20 cellular contexts compared by ENCODE assay signal in the genomic region with DNA sequence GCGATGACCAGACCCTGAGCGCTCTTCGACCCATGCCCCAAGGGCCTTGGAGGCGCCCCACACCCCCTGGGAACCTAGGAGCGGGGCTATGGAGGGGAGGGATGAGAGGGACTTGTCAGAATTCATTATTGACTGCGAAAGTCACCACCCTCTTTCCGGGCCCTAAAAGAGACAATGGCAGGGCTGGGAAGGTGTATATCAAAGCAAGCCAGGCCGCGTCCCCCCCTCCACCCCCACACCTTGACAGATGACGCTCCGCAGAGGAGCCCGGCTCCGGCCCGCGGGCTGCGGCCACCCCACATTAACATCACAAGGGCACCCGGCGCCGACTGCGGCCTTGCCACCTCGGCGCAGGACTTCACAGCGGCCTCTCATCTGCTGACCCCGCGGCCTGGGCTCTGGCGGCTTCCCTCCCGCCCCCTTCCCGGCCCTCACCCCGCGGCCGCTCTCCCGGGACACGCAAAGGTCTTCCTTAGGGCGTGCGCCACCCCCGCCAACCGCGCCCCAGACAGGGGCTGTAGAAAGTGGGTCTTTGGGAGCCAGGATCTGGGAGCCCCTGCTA. TPM values are rescaled to one million over a fixed set of nuclear protein-coding genes. Genes with fewer than 3 reads are reported as not detected.
DNase-seq lines count a peak whose midpoint lies in the region; ATAC-seq and TF ChIP-seq lines count a peak whose summit lies in the region.
"Had no signal": no experiment of that assay in that cellular context is flagged by ENCODE, and none has a peak within 500 bp of the region (broad histone marks: within the 10 kb centered on the region; RNA-seq: fewer than 3 reads in every experiment).

No MANE protein-coding gene starts in this region.

- 2 to 14% (median 8%) methylated on average over 25 to 38 of the region's 38 CpGs for WGBS in stomach, 5 donors

- no peak for TF ChIP-seq POLR2A in stomach (IDR thresholded peaks at IDR 0.05)

- intact Hi-C loops in stomach (cut with DNase I; ENCODE audit: low total_unique reads), result no loop called here

- H3K9me3 ChIP-seq in muscle layer of duodenum (ENCODE audit: control insufficient read depth in 1 of 2, low read length in 2 of 2), result no peaks in the 10 kb centered on the region
- no peaks in the 10 kb centered on the region for H3K9me3 ChIP-seq in stomach
- H3K9me3 ChIP-seq: sigmoid colon, testis had no signal

- H3K36me3 Mint-ChIP-seq in IgD-negative memory B cell, result no peaks in the 10 kb centered on the region
- H3K36me3 Mint-ChIP-seq: natural killer cell treated with Interleukin-12 subunit alpha and Interleukin-12 subunit beta and Interleukin-15 and Interleukin-18, amount 100 ng/mL, for 72 hours had no signal

- H3K4me1 ChIP-seq in muscle layer of duodenum (ENCODE audit: control insufficient read depth in 1 of 2, insufficient read depth in 2 of 2, low read length in 2 of 2) (peaks cover 0 to 45% of the 10 kb centered on the region in 2 donors), stomach (peaks cover 23 to 54% (median 44%) of the 10 kb centered on the region in 4 donors)

- peak overlapping the region in 1 of 2 donors; percentile 59 for H3K4me3 ChIP-seq in muscle layer of duodenum (ENCODE audit: low read depth in 1 of 2, low read length in 2 of 2)
- peak overlapping the region in 1 of 4 donors; percentile 28 for H3K4me3 ChIP-seq in stomach

- H3K27me3 Mint-ChIP-seq in IgD-negative memory B cell, result peaks cover 72% of the 10 kb centered on the region

- DNase-seq in ecto neural progenitor cell (ENCODE audit: low spot score) (peak; percentile 65), stomach (peak; percentile 24), NCI-H510A treated with DMSO at 0.1 percent for 48 hours (lab: John Stamatoyannopoulos, UW) (no peak)
- DNase-seq in stimulated activated CD4-positive, alpha-beta T cell treated with anti-CD3 and anti-CD28 coated beads, Interleukin-2, amount 100 ng/mL, for 24 hours, result no peak
- DNase-seq: activated B cell treated with CpG ODN at 0.5 μM for 24 hours; activated effector memory CD4-positive, alpha-beta T cell treated with Interleukin-2 at 50 U/mL for 16 hours; DND-41; Karpas-422; left ventricle myocardium superior; NCI-H2171; sigmoid colon; stimulated activated CD4-positive, alpha-beta T cell treated with anti-CD3 and anti-CD28 coated beads, Interleukin-2, amount 100 ng/mL, for 48 hours; testis had no signal

- H3K9me3 Mint-ChIP-seq in IgD-negative memory B cell, result peaks cover 0 to 1% (median 0%) of the 10 kb centered on the region in 3 donors
- H3K9me3 Mint-ChIP-seq: activated B cell treated with CpG ODN at 0.5 μM for 24 hours; natural killer cell treated with Interleukin-12 subunit alpha and Interleukin-12 subunit beta and Interleukin-15 and Interleukin-18, amount 100 ng/mL, for 72 hours; T-helper 1 cell treated with Interleukin-12 subunit alpha and Interleukin-12 subunit beta and Interleukin-4 antibody, amounts not matched to agents 30 μg/mL and 1 μg/mL, for 36 hours had no signal

- H3K4me3 Mint-ChIP-seq in IgD-negative memory B cell, result peak overlapping the region in 2 of 4 donors; percentile 77 to 80
- H3K4me3 Mint-ChIP-seq: natural killer cell treated with Interleukin-12 subunit alpha and Interleukin-12 subunit beta and Interleukin-15 and Interleukin-18, amount 100 ng/mL, for 72 hours; T-helper 1 cell treated with Interleukin-12 subunit alpha and Interleukin-12 subunit beta and Interleukin-4 antibody, amounts not matched to agents 30 μg/mL and 1 μg/mL, for 36 hours had no signal

- H3K27me3 ChIP-seq in muscle layer of duodenum (ENCODE audit: low read depth, low read length) (peaks cover 66% of the 10 kb centered on the region), stomach (peaks cover 40 to 100% (median 84%) of the 10 kb centered on the region in 3 donors)
- H3K27me3 ChIP-seq: testis had no signal

- H3K36me3 ChIP-seq in muscle layer of duodenum (ENCODE audit: control insufficient read depth in 1 of 2, insufficient read depth in 2 of 2, low read length in 2 of 2) (no peaks in the 10 kb centered on the region), stomach (no peaks in the 10 kb centered on the region)
- H3K36me3 ChIP-seq: sigmoid colon had no signal

- peak overlapping the region; percentile 70 to 90 (median 80) for H3K27ac Mint-ChIP-seq in IgD-negative memory B cell
- H3K27ac Mint-ChIP-seq: CD14-positive monocyte; natural killer cell treated with Interleukin-12 subunit alpha and Interleukin-12 subunit beta and Interleukin-15 and Interleukin-18, amount 100 ng/mL, for 72 hours had no signal

- TF ChIP-seq EP300 in stomach (IDR thresholded peaks at IDR 0.05), result no peak

- no peak for ATAC-seq in HG03159 (IDR thresholded peaks at IDR 0.05; ENCODE audit: unreplicated experiment)
- ATAC-seq: left ventricle myocardium superior; natural killer cell treated with Interleukin-12 subunit alpha and Interleukin-12 subunit beta and Interleukin-15 and Interleukin-18, amount 100 ng/mL, for 72 hours had no signal

- no peak for TF ChIP-seq CTCF in stomach (IDR thresholded peaks at IDR 0.05)

- H3K4me1 Mint-ChIP-seq in IgD-negative memory B cell, result peaks cover 17 to 24% (median 18%) of the 10 kb centered on the region in 3 donors

- H3K27ac ChIP-seq in muscle layer of duodenum (ENCODE audit: low read length) (peak overlapping the region; percentile 85), stomach (no peak overlapping the region)
- H3K27ac ChIP-seq: testis had no signal

RNA-seq across cellular contexts. Expression of a gene that starts 2.4 kb away (rescaled TPM):
- not detected for polyA plus RNA-seq in IgD-negative memory B cell
- 100 to 1,000 TPM in 1 of 5 donors, 1 to 10 TPM in 1, not detected in 3; 2.4 to 106 TPM for total RNA-seq in stomach
- under 1 TPM in 2 of 3 donors, not detected in 1; 0.03 to 0.12 TPM for polyA plus RNA-seq in stomach
- total RNA-seq: activated B cell treated with CpG ODN at 0.5 μM for 24 hours; fibroblast of villous mesenchyme; left ventricle myocardium superior; natural killer cell treated with Interleukin-12 subunit alpha and Interleukin-12 subunit beta and Interleukin-15 and Interleukin-18, amount 100 ng/mL, for 72 hours; sigmoid colon had no signal
- polyA plus RNA-seq: CD14-positive monocyte had no signal

RNA-seq across cellular contexts. Expression of a gene that starts 21.8 kb away (rescaled TPM):
- polyA plus RNA-seq in IgD-negative memory B cell, result not detected
- total RNA-seq in stomach, result 100 to 1,000 TPM in 1 of 5 donors, 1 to 10 TPM in 1, not detected in 3; 1.1 to 165 TPM
- polyA plus RNA-seq in stomach, result under 1 TPM in 1 of 3 donors, not detected in 2; 0.13 TPM
- total RNA-seq: activated B cell treated with CpG ODN at 0.5 μM for 24 hours; fibroblast of villous mesenchyme; left ventricle myocardium superior; natural killer cell treated with Interleukin-12 subunit alpha and Interleukin-12 subunit beta and Interleukin-15 and Interleukin-18, amount 100 ng/mL, for 72 hours; sigmoid colon had no signal
- polyA plus RNA-seq: CD14-positive monocyte had no signal

RNA-seq across cellular contexts. Expression of a gene that starts 46.9 kb away (rescaled TPM):
- not detected for polyA plus RNA-seq in IgD-negative memory B cell
- total RNA-seq in stomach, result under 1 TPM in 2 of 5 donors, not detected in 3; 0.29 to 0.92 TPM
- polyA plus RNA-seq in stomach, result 1 to 10 TPM in 2 of 3 donors, under 1 TPM in 1; 0.13 to 1.8 (median 1.2) TPM
- total RNA-seq: activated B cell treated with CpG ODN at 0.5 μM for 24 hours; fibroblast of villous mesenchyme; left ventricle myocardium superior; natural killer cell treated with Interleukin-12 subunit alpha and Interleukin-12 subunit beta and Interleukin-15 and Interleukin-18, amount 100 ng/mL, for 72 hours; sigmoid colon had no signal
- polyA plus RNA-seq: CD14-positive monocyte had no signal

Comparison
In these comparisons a context has a peak if more than half of its experiments do, and no peak if none do; other contexts are left out.
1. DNase-seq: peak in ecto neural progenitor cell (single experiment) and stomach (single experiment); none in stimulated activated CD4-positive, alpha-beta T cell treated with anti-CD3 and anti-CD28 coated beads, Interleukin-2, amount 100 ng/mL, for 24 hours (0 of 2) and NCI-H510A treated with DMSO at 0.1 percent for 48 hours (single experiment).